9 cellular contexts compared by ENCODE assay signal in the genomic region with DNA sequence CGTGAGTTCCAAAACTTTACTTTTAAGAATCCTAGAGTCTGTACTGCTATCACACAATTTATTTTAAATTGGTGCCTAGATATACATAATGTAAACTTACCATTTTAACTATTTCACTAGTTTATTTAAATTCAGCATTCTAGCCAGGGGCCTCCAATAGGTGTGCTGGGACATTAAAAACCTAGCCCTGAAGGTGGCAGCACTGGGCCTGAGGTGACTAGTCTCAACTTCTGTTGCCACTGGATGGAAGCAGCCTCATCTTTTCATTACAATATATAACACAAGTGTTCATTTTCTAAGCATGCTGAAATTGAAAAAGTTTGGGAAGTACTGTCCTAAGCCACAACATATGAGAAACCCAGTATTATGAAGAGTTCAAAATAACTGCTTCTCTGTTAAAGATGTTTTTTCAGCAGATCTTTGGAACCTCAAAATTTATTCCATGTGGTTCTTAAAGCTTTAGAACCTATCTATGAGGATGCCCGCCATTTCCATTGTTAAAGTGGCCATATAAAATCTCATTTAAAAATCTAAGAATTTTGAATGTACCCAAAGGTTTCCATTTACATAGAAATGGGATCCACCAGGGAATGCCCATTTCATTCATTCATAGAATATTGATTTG. TPM values are rescaled to one million over a fixed set of nuclear protein-coding genes. Genes with fewer than 3 reads are reported as not detected.
DNase-seq lines count a peak whose midpoint lies in the region; ATAC-seq and TF ChIP-seq lines count a peak whose summit lies in the region.
"Had no signal": no experiment of that assay in that cellular context is flagged by ENCODE, and none has a peak within 500 bp of the region (broad histone marks: within the 10 kb centered on the region; RNA-seq: fewer than 3 reads in every experiment).

No MANE protein-coding gene starts in this region.

- H3K27me3 Mint-ChIP-seq in progenitor cell of endocrine pancreas = no peaks in the 10 kb centered on the region

- no peak for TF ChIP-seq POLR2A in vagina (IDR thresholded peaks at IDR 0.05)

- H3K27me3 ChIP-seq in vagina = no peaks in the 10 kb centered on the region

- no peaks in the 10 kb centered on the region for H3K9me3 ChIP-seq in vagina

- TF ChIP-seq CTCF in LNCAP (IDR thresholded peaks at IDR 0.05) (peak; percentile 88), progenitor cell of endocrine pancreas (IDR thresholded peaks at IDR 0.05; ENCODE audit: unreplicated experiment) (peak; percentile 79), vagina (IDR thresholded peaks at IDR 0.05) (peak; percentile 11 to 59 (median 42))

- intact Hi-C loops in vagina (cut with DNase I) = no loop called here

- in situ Hi-C loops in SK-MEL-5 (cut with HindIII; ENCODE audit: low pct_unique_long_range_greater_than_20kb, low sequenced_read_pairs) = no loop called here

- no peak overlapping the region for H3K27ac ChIP-seq in vagina
- H3K27ac ChIP-seq: SK-N-MC had no signal

- no peaks in the 10 kb centered on the region for H3K36me3 Mint-ChIP-seq in progenitor cell of endocrine pancreas (ENCODE audit: insufficient read depth)

- H3K4me3 Mint-ChIP-seq in progenitor cell of endocrine pancreas (ENCODE audit: low read depth) = no peak overlapping the region

- peaks cover 10% of the 10 kb centered on the region for H3K4me1 ChIP-seq in vagina

- H3K36me3 ChIP-seq in vagina = no peaks in the 10 kb centered on the region

- no peaks in the 10 kb centered on the region for H3K9me3 Mint-ChIP-seq in progenitor cell of endocrine pancreas (ENCODE audit: low read depth)

- peak; percentile 46 for ATAC-seq in GM21360 (IDR thresholded peaks at IDR 0.05; ENCODE audit: unreplicated experiment)

- DNase-seq in COLO668 (lab: John Stamatoyannopoulos, UW; ENCODE audit: unreplicated experiment) = peak; percentile 80
- peak; percentile 76 for DNase-seq in SK-MEL-5 (ENCODE audit: low read depth, low spot score)
- DNase-seq in activated naive CD4-positive, alpha-beta T cell (lab: John Stamatoyannopoulos, UW) = peak; percentile 21 to 68 (median 46)
- peak; percentile 70 for DNase-seq in glomerular visceral epithelial cell (ENCODE audit: extremely low spot score)
- DNase-seq in progenitor cell of endocrine pancreas (ENCODE audit: low spot score, unreplicated experiment) = peak; percentile 48
- DNase-seq in vagina (ENCODE audit: extremely low spot score in 2 of 2) = no peak

- H3K27ac Mint-ChIP-seq in progenitor cell of endocrine pancreas = no peak overlapping the region

- no peak overlapping the region for H3K4me3 ChIP-seq in vagina
- H3K4me3 ChIP-seq: SK-N-MC had no signal

- H3K4me1 Mint-ChIP-seq in progenitor cell of endocrine pancreas (ENCODE audit: low read depth) = peaks cover 20% of the 10 kb centered on the region

RNA-seq across cellular contexts. Expression of a gene that starts 2.9 kb away (rescaled TPM):
- 45.1 and 45.8 TPM in 2 replicates for total RNA-seq in SK-MEL-5 (2014; rRNA removed; shearing (Covaris generic))
- polyA plus RNA-seq in SK-MEL-5 (2015; cell fraction: cytosol; rRNA removed) = 22.8 and 28.8 TPM in 2 replicates
- polyA plus RNA-seq in SK-MEL-5 (2015; cell fraction: nucleus; rRNA removed) = 8.5 and 24.3 TPM in 2 replicates
- 72.8 and 75.2 TPM in 2 replicates for total RNA-seq in progenitor cell of endocrine pancreas
- total RNA-seq in vagina = 28.2 TPM

Comparison
In these comparisons a context has a peak if more than half of its experiments do, and no peak if none do; other contexts are left out.
1. DNase-seq: peak in COLO668 (single experiment), SK-MEL-5 (single experiment), activated naive CD4-positive, alpha-beta T cell (4 of 4), glomerular visceral epithelial cell (single experiment) and progenitor cell of endocrine pancreas (single experiment); none in vagina (0 of 2).
2. Peak in every context shown above with its lines, with median percentiles within 50 percentile points of each other: CTCF ChIP-seq.